21 cellular contexts compared by ENCODE assay signal in genomic region chr3:180275176-180275575, GRCh38.
DNase-seq lines count a peak whose midpoint lies in the region; ATAC-seq, FAIRE-seq and TF ChIP-seq lines count a peak whose summit lies in the region.
"Had no signal": no experiment of that assay in that cellular context is flagged by ENCODE, and none has a peak within 500 bp of the region (broad histone marks: within the 10 kb centered on the region; RNA-seq: fewer than 3 reads in every experiment).

No MANE protein-coding gene starts in this region.

- no peaks in the 10 kb centered on the region for H3K27me3 ChIP-seq in bronchial epithelial cell (ENCODE audit: control insufficient read depth, insufficient read depth, low read length)

- no peaks in the 10 kb centered on the region for H3K36me3 Mint-ChIP-seq in type B pancreatic cell

- TF ChIP-seq CTCF in bronchial epithelial cell (IDR thresholded peaks at IDR 0.05; ENCODE audit: insufficient read depth, low read length, severe bottlenecking), result no peak
- no peak for TF ChIP-seq CTCF in omental fat pad (IDR thresholded peaks at IDR 0.05)
- TF ChIP-seq CTCF in type B pancreatic cell (conservative IDR thresholded peaks at IDR 0.05), result no peak

- H3K4me1 Mint-ChIP-seq in type B pancreatic cell (ENCODE audit: unreplicated experiment), result no peaks in the 10 kb centered on the region

- no peaks in the 10 kb centered on the region for H3K36me3 ChIP-seq in bronchial epithelial cell (ENCODE audit: control insufficient read depth, insufficient read depth, low read length)

- no peak overlapping the region for H3K4me3 ChIP-seq in bronchial epithelial cell (ENCODE audit: low read depth, low read length)
- H3K4me3 ChIP-seq: PC-9 had no signal

- no peak overlapping the region for H3K4me3 Mint-ChIP-seq in type B pancreatic cell
- H3K4me3 Mint-ChIP-seq: CD4-positive, alpha-beta T cell had no signal

- ATAC-seq in omental fat pad (ENCODE audit: low FRiP score) (peak; percentile 37), left cardiac atrium (no peak)

- no peaks in the 10 kb centered on the region for H3K27me3 Mint-ChIP-seq in type B pancreatic cell
- H3K27me3 Mint-ChIP-seq: CD4-positive, alpha-beta T cell; IgD-negative memory B cell had no signal

- peak; percentile 36 for DNase-seq in GM03348 (ENCODE audit: low spot score)
- DNase-seq in M059J (ENCODE audit: low read depth), result peak; percentile 16
- peak; percentile 48 for DNase-seq in bronchial epithelial cell (ENCODE audit: low read depth)
- no peak for DNase-seq in omental fat pad (ENCODE audit: low spot score)
- no peak for DNase-seq in left cardiac atrium
- no peak for DNase-seq in SW 1271 (lab: John Stamatoyannopoulos, UW)
- no peak for DNase-seq in type B pancreatic cell (ENCODE audit: extremely low spot score, unreplicated experiment)
- no peak for DNase-seq in middle frontal gyrus (ENCODE audit: extremely low spot score, low spot score)
- DNase-seq: Caco-2; CD4-positive, alpha-beta T cell; GDM1; MM.1S; NCI-H1092; NCI-H1436 treated with DMSO at 0.1 percent for 48 hours; NCI-H2029 treated with DMSO at 0.1 percent for 48 hours; NCI-H2171; NCI-H526 had no signal

- intact Hi-C loops in left cardiac atrium (cut with DNase I), result no loop called here

- H3K9me3 Mint-ChIP-seq in type B pancreatic cell, result no peaks in the 10 kb centered on the region

- H3K27ac Mint-ChIP-seq in type B pancreatic cell, result no peak overlapping the region
- H3K27ac Mint-ChIP-seq: CD4-positive, alpha-beta T cell; IgD-negative memory B cell had no signal

- no peak for FAIRE-seq in bronchial epithelial cell (lab: Jason Lieb, UNC)
- FAIRE-seq: A204.1, H54 had no signal

Comparison
In these comparisons a context has a peak if more than half of its experiments do, and no peak if none do; other contexts are left out.
1. DNase-seq: peak in GM03348 (single experiment), M059J (single experiment) and bronchial epithelial cell (single experiment); none in omental fat pad (single experiment), left cardiac atrium (single experiment), SW 1271 (0 of 2), type B pancreatic cell (single experiment) and middle frontal gyrus (single experiment).